Comparison of ENCODE assay signal across 24 cellular contexts in the genomic region with DNA sequence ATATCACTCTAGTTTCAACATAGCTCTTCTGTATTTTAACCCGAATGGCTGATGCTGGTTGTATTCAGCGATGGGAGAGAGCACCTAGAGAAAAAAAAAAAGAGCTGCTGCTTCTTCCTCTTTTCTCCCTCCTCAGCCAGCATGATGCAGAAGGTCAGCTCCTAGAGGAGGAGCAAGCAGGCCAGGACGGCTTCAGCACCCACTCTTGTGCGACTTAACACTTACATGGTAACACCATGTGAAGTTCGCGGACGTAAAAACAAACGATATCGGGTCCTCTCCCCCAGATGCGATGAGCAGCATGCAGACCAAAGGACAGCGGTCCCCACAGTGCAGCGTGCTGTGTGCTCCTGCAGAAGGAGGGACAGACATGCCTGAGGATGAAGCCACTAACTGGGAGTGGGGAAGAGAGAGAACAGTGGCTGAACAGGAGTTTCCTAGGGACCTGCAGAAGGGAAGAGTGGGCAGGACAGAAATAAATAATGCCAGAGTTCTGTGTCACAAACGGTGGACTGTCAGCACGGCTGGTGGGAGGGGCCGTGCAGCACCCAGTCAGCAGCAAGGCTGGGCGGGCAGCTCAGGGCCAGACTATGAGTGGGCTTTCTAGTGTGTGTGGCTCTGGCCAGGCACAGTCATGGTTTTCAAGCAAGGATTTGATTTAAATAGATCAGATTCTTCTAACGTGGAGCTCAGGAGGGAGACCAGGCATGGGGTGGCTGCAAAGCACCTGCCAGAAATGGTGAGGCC. TPM values are rescaled to one million over a fixed set of nuclear protein-coding genes. Genes with fewer than 3 reads are reported as not detected.
DNase-seq lines count a peak whose midpoint lies in the region; ATAC-seq and TF ChIP-seq lines count a peak whose summit lies in the region.
"Had no signal": no experiment of that assay in that cellular context is flagged by ENCODE, and none has a peak within 500 bp of the region (broad histone marks: within the 10 kb centered on the region; RNA-seq: fewer than 3 reads in every experiment).

No MANE protein-coding gene starts in this region.

- no peaks in the 10 kb centered on the region for H3K9me3 Mint-ChIP-seq in HFFc6
- H3K9me3 Mint-ChIP-seq: activated CD4-positive, alpha-beta T cell treated with anti-CD3 and anti-CD28 coated beads, Interleukin-2, amount 10 ng/mL, durations not matched to agents 7 days and 5 days; dendritic cell treated with granulocyte-macrophage colony-stimulating factor and Interleukin-4, amounts not matched to agents 40 ng/mL and 50 ng/mL, for 4 days; stimulated activated naive CD8-positive, alpha-beta T cell treated with anti-CD3 and anti-CD28 coated beads, Interleukin-15, Interleukin-2, amounts not matched to agents 100 ng/mL and 50 ng/mL, for 24 hours; T-helper 2 cell treated with Interferon-gamma antibody and Interleukin-4, amounts not matched to agents 5 μg/mL and 100 μg/mL, for 36 hours had no signal

- no peak overlapping the region for H2BK15ac ChIP-seq in neuronal stem cell (ENCODE audit: low read length)

- H3K36me3 ChIP-seq in neuronal stem cell (replicated peaks in 1 of 2; ENCODE audit: control insufficient read depth in 2 of 2, insufficient read depth in 2 of 2, low read length in 2 of 2), result no peaks in the 10 kb centered on the region
- H3K36me3 ChIP-seq: BLaER1 treated with 17β-estradiol and CSF1 and Interleukin-3, amounts not matched to agents 10 nM and 100 nM had no signal

- H3K4me3 Mint-ChIP-seq in HFFc6, result peak overlapping the region; percentile 52; the same call in 1 of the 2 replicates
- H3K4me3 Mint-ChIP-seq: activated CD4-positive, alpha-beta T cell treated with anti-CD3 and anti-CD28 coated beads, Interleukin-2, amount 10 ng/mL, durations not matched to agents 7 days and 5 days; dendritic cell treated with granulocyte-macrophage colony-stimulating factor and Interleukin-4, amounts not matched to agents 40 ng/mL and 50 ng/mL, for 4 days; stimulated activated naive CD8-positive, alpha-beta T cell treated with anti-CD3 and anti-CD28 coated beads, Interleukin-15, Interleukin-2, amounts not matched to agents 100 ng/mL and 50 ng/mL, for 24 hours; T-helper 2 cell treated with Interferon-gamma antibody and Interleukin-4, amounts not matched to agents 5 μg/mL and 100 μg/mL, for 36 hours had no signal

- no peak overlapping the region for H4K91ac ChIP-seq in neuronal stem cell (ENCODE audit: low read depth, low read length, poor library complexity)

- H2BK12ac ChIP-seq in neuronal stem cell (ENCODE audit: low read length), result no peak overlapping the region

- peak overlapping the region in 1 of 2 donors; percentile 19 for H3K4me3 ChIP-seq in neuronal stem cell (ENCODE audit: low read length in 2 of 2)
- H3K4me3 ChIP-seq: BLaER1 treated with 17β-estradiol and CSF1 and Interleukin-3, amounts not matched to agents 10 nM and 100 nM had no signal

- H3K9ac ChIP-seq in neuronal stem cell (ENCODE audit: low read depth, low read length, poor library complexity), result no peak overlapping the region
- H3K9ac ChIP-seq: BLaER1 treated with 17β-estradiol and CSF1 and Interleukin-3, amounts not matched to agents 10 nM and 100 nM had no signal

- peak overlapping the region; percentile 37 for H3K23ac ChIP-seq in neuronal stem cell (ENCODE audit: low read depth, low read length, poor library complexity)

- POLR2A ChIA-PET in RWPE1 (lab: Yijun Ruan, JAX; ENCODE audit: low non-redundant PET), result no interaction called here

- H3K4me2 ChIP-seq in neuronal stem cell (ENCODE audit: insufficient read depth, low read length, poor library complexity, severe bottlenecking), result no peak overlapping the region
- H3K4me2 ChIP-seq: BLaER1 treated with 17β-estradiol and CSF1 and Interleukin-3, amounts not matched to agents 10 nM and 100 nM had no signal

- H2BK120ac ChIP-seq in neuronal stem cell (ENCODE audit: low read depth, low read length), result no peak overlapping the region

- H3K9me3 ChIP-seq in neuronal stem cell (replicated peaks in 1 of 2; ENCODE audit: control insufficient read depth in 2 of 2, insufficient read depth in 1 of 2, low read depth in 1 of 2, low read length in 2 of 2), result no peaks in the 10 kb centered on the region
- H3K9me3 ChIP-seq: BLaER1 treated with 17β-estradiol and CSF1 and Interleukin-3, amounts not matched to agents 10 nM and 100 nM had no signal

- H3K27me3 Mint-ChIP-seq in HFFc6 (ENCODE audit: insufficient read depth), result peaks cover 29% of the 10 kb centered on the region

- H2AK5ac ChIP-seq in neuronal stem cell (ENCODE audit: low read depth, low read length), result no peak overlapping the region

- no peak overlapping the region for H3K18ac ChIP-seq in neuronal stem cell (ENCODE audit: low read length)

- no peak overlapping the region for H3K27ac Mint-ChIP-seq in HFFc6
- H3K27ac Mint-ChIP-seq: activated CD4-positive, alpha-beta T cell treated with anti-CD3 and anti-CD28 coated beads, Interleukin-2, amount 10 ng/mL, durations not matched to agents 7 days and 5 days; dendritic cell treated with granulocyte-macrophage colony-stimulating factor and Interleukin-4, amounts not matched to agents 40 ng/mL and 50 ng/mL, for 4 days; stimulated activated naive CD8-positive, alpha-beta T cell treated with anti-CD3 and anti-CD28 coated beads, Interleukin-15, Interleukin-2, amounts not matched to agents 100 ng/mL and 50 ng/mL, for 24 hours; T-helper 2 cell treated with Interferon-gamma antibody and Interleukin-4, amounts not matched to agents 5 μg/mL and 100 μg/mL, for 36 hours had no signal

- H3K27ac ChIP-seq in neuronal stem cell (replicated peaks; ENCODE audit: low read length) (no peak overlapping the region), RWPE1 (no peak overlapping the region)
- H3K27ac ChIP-seq: BLaER1 treated with 17β-estradiol and CSF1 and Interleukin-3, amounts not matched to agents 10 nM and 100 nM; VCaP had no signal

- DNase-seq in Daoy (ENCODE audit: low read depth) (peak; percentile 26), HFFc6 (no peak), astrocyte of the hippocampus (ENCODE audit: low read depth, low spot score) (peak; percentile 36), neuronal stem cell (ENCODE audit: low spot score) (no peak), RWPE1 (ENCODE audit: low spot score) (no peak)
- no peak for DNase-seq in effector CD4-positive, alpha-beta T cell
- DNase-seq: activated CD4-positive, alpha-beta T cell treated with anti-CD3 and anti-CD28 coated beads, Interleukin-2, amount 10 ng/mL, durations not matched to agents 7 days and 5 days; activated naive CD4-positive, alpha-beta T cell treated with anti-CD3 and anti-CD28 coated beads, Interleukin-2, amount 50 U/mL, for 16 hours; anterior cingulate cortex; Calu3; central memory CD4-positive, alpha-beta T cell; HCEC 1CT; KG1; kidney; mesenchymal stem cell; NCI-H1436 treated with DMSO at 0.1 percent for 48 hours; NCI-H2171 treated with DMSO at 0.1 percent for 48 hours had no signal

- CTCF ChIA-PET in RWPE1 (lab: Yijun Ruan, JAX), result interaction anchor here (0.6 kb wide), 1 partner anchor 1862 kb away, joined by 3 read pairs; no protein-coding TSS in a partner anchor

- no peaks in the 10 kb centered on the region for H3K27me3 ChIP-seq in neuronal stem cell (ENCODE audit: control insufficient read depth in 3 of 3, insufficient read depth in 3 of 3, low read depth in 1 of 3, low read length in 3 of 3)
- H3K27me3 ChIP-seq: BLaER1 treated with 17β-estradiol and CSF1 and Interleukin-3, amounts not matched to agents 10 nM and 100 nM had no signal

- no peak for TF ChIP-seq CTCF in HFFc6 (IDR thresholded peaks at IDR 0.05)
- TF ChIP-seq CTCF in RWPE1 (conservative IDR thresholded peaks at IDR 0.05; ENCODE audit: low read depth), result no peak

- H3K14ac ChIP-seq in neuronal stem cell (ENCODE audit: low read length), result no peak overlapping the region

- H3K4me1 Mint-ChIP-seq in HFFc6 (ENCODE audit: low read depth), result peaks cover 10% of the 10 kb centered on the region
- H3K4me1 Mint-ChIP-seq: activated CD4-positive, alpha-beta T cell treated with anti-CD3 and anti-CD28 coated beads, Interleukin-2, amount 10 ng/mL, durations not matched to agents 7 days and 5 days had no signal

- ATAC-seq in HG02938 (IDR thresholded peaks at IDR 0.05; ENCODE audit: unreplicated experiment), result no peak

- no peak overlapping the region for H4K8ac ChIP-seq in neuronal stem cell (ENCODE audit: low read depth, low read length)

- H3K36me3 Mint-ChIP-seq in HFFc6 (ENCODE audit: low read depth), result no peaks in the 10 kb centered on the region

- no peaks in the 10 kb centered on the region for H3K79me1 ChIP-seq in neuronal stem cell (ENCODE audit: low read depth, low read length)

- H2BK5ac ChIP-seq in neuronal stem cell (ENCODE audit: low read length), result no peak overlapping the region

- peak overlapping the region; percentile 78 for H2AFZ ChIP-seq in neuronal stem cell (ENCODE audit: low read length)

- H3K4me1 ChIP-seq in neuronal stem cell (ENCODE audit: control insufficient read depth in 2 of 2, insufficient read depth in 1 of 2, low read depth in 1 of 2, low read length in 2 of 2), result peaks cover 0 to 5% of the 10 kb centered on the region in 2 donors

- no peak overlapping the region for H3K4ac ChIP-seq in neuronal stem cell (ENCODE audit: low read length)

- WGBS in neuronal stem cell (ENCODE audit: extremely low coverage in 2 of 2, insufficient read length in 2 of 2, insufficient replicate concordance in 1 of 2), 2 donors, result no CpG with 5 or more reads among the region's 17 CpGs

RNA-seq across cellular contexts. Expression of a gene that starts 11.4 kb away (rescaled TPM):
- 0.57 and 1.8 TPM in 2 replicates for total RNA-seq in Daoy (2014; rRNA removed; shearing (Covaris generic))
- total RNA-seq in HFFc6 (2021; fragmentation: NEBNext Ultra II Directional; extraction: Animal tissue kit (Norgen Biotek cat#: 25700)), result under 1 TPM; 0.36 to 0.84 (median 0.68) TPM
- polyA plus RNA-seq in neuronal stem cell (2013, experiment 1 of 2), result 0.75 TPM
- polyA plus RNA-seq in neuronal stem cell (2013, experiment 2 of 2), result 0.83 TPM
- total RNA-seq: activated CD4-positive, alpha-beta T cell treated with anti-CD3 and anti-CD28 coated beads, Interleukin-2, amount 10 ng/mL, durations not matched to agents 7 days and 5 days; omental fat pad had no signal

Comparison
In these comparisons a context has a peak if more than half of its experiments do, and no peak if none do; other contexts are left out.
1. DNase-seq: peak in Daoy (single experiment) and astrocyte of the hippocampus (single experiment); none in HFFc6 (single experiment), neuronal stem cell (single experiment), RWPE1 (single experiment) and effector CD4-positive, alpha-beta T cell (single experiment).